Comparison of ENCODE assay signal across 14 cellular contexts in genomic region chr21:45029298-45029967, GRCh38. TPM values are rescaled to one million over a fixed set of nuclear protein-coding genes. Genes with fewer than 3 reads are reported as not detected.
A peak's percentile ranks its signal among the peaks of the same experiment; 100 is the strongest.
DNase-seq lines count a peak whose midpoint lies in the region; ATAC-seq and TF ChIP-seq lines count a peak whose summit lies in the region.
"Had no signal": no experiment of that assay in that cellular context is flagged by ENCODE, and none has a peak within 500 bp of the region (broad histone marks: within the 10 kb centered on the region; RNA-seq: fewer than 3 reads in every experiment).

No MANE protein-coding gene starts in this region.

- WGBS in GM23248 (ENCODE audit: low coverage in 1 of 2, low lambda C conversion rate in 2 of 2, missing lambda C conversion rate in 2 of 2), 2 experiments, result 55 to 61% methylated on average over 12 to 15 of the region's 15 CpGs

- DNase-seq in GM23248 (peak; percentile 46), SJCRH30 (peak; percentile 87 to 89), left cardiac atrium (peak; percentile 53), sciatic nerve (ENCODE audit: low spot score) (no peak), osteocyte (ENCODE audit: extremely low spot score, unreplicated experiment) (no peak), ureter (ENCODE audit: low spot score) (no peak)
- DNase-seq: activated T-cell treated with anti-CD3 and anti-CD28 coated beads, Interleukin-2, amount 50 U/mL, for 1 hour; mammary epithelial cell; MV-4-11; stimulated activated CD4-positive, alpha-beta T cell treated with anti-CD3 and anti-CD28 coated beads, Interleukin-4, amount 100 ng/mL, for 4 hours had no signal

- H3K27ac Mint-ChIP-seq in osteocyte (ENCODE audit: unreplicated experiment), result no peak overlapping the region
- H3K27ac Mint-ChIP-seq: T-helper 1 cell treated with Interleukin-12 subunit alpha and Interleukin-12 subunit beta and Interleukin-4 antibody, amounts not matched to agents 30 μg/mL and 1 μg/mL, for 36 hours had no signal

- H3K4me1 ChIP-seq in GM23248 (ENCODE audit: insufficient read depth) (peaks cover 18% of the 10 kb centered on the region), SJCRH30 (peaks cover 21% of the 10 kb centered on the region)

- no peak overlapping the region for H3K4me2 ChIP-seq in GM23248 (ENCODE audit: unreplicated experiment)

- H3K9me2 ChIP-seq in GM23248 (ENCODE audit: insufficient read depth), result no peaks in the 10 kb centered on the region

- H3K36me3 ChIP-seq in GM23248 (ENCODE audit: low read depth) (no peaks in the 10 kb centered on the region), SJCRH30 (no peaks in the 10 kb centered on the region)
- H3K36me3 ChIP-seq: uterus had no signal

- intact Hi-C loops in left cardiac atrium (cut with DNase I), result no loop called here
- intact Hi-C loops in sciatic nerve (cut with DNase I), result no loop called here

- no peak overlapping the region for H3K9ac ChIP-seq in GM23248

- peaks cover 4% of the 10 kb centered on the region; the same call in 1 of the 2 replicates for H3F3A ChIP-seq in GM23248 (ENCODE audit: insufficient read depth)

- no peak overlapping the region for H2AFZ ChIP-seq in GM23248

- H3K4me3 Mint-ChIP-seq in osteocyte (ENCODE audit: unreplicated experiment), result no peak overlapping the region
- H3K4me3 Mint-ChIP-seq: T-helper 1 cell treated with Interleukin-12 subunit alpha and Interleukin-12 subunit beta and Interleukin-4 antibody, amounts not matched to agents 30 μg/mL and 1 μg/mL, for 36 hours had no signal

- H3K27me3 Mint-ChIP-seq in osteocyte (ENCODE audit: unreplicated experiment), result no peaks in the 10 kb centered on the region

- H3K27ac ChIP-seq in GM23248 (no peak overlapping the region), SJCRH30 (peak overlapping the region; percentile 11; the same call in 1 of the 2 replicates)
- H3K27ac ChIP-seq: uterus had no signal

- no peaks in the 10 kb centered on the region for H4K20me1 ChIP-seq in GM23248 (ENCODE audit: insufficient read depth)

- in situ Hi-C loops in GM23248 (cut with MboI), result no loop called here

- ATAC-seq in left cardiac atrium (peak; percentile 51 to 73), sciatic nerve (peak; percentile 68), HG02588 (IDR thresholded peaks at IDR 0.05; ENCODE audit: unreplicated experiment) (no peak), GM18873 (IDR thresholded peaks at IDR 0.05; ENCODE audit: low FRiP score, unreplicated experiment) (no peak)

- no peaks in the 10 kb centered on the region for H3K79me2 ChIP-seq in GM23248 (ENCODE audit: insufficient read depth)

- peaks cover 40% of the 10 kb centered on the region for H3K4me1 Mint-ChIP-seq in osteocyte (ENCODE audit: unreplicated experiment)

- H3K36me3 Mint-ChIP-seq in osteocyte (ENCODE audit: unreplicated experiment), result no peaks in the 10 kb centered on the region

- no peaks in the 10 kb centered on the region for H3K27me3 ChIP-seq in GM23248 (replicated peaks; ENCODE audit: insufficient read depth)
- no peaks in the 10 kb centered on the region for H3K27me3 ChIP-seq in SJCRH30
- H3K27me3 ChIP-seq: uterus had no signal

- no peak for TF ChIP-seq CTCF in osteocyte (IDR thresholded peaks at IDR 0.05)

- H3K9me3 ChIP-seq in GM23248 (ENCODE audit: low read depth) (no peaks in the 10 kb centered on the region), SJCRH30 (replicated peaks) (peaks cover 4% of the 10 kb centered on the region)
- H3K9me3 ChIP-seq: uterus had no signal

- H3K4me3 ChIP-seq in GM23248 (no peak overlapping the region), SJCRH30 (peak overlapping the region; percentile 50)
- H3K4me3 ChIP-seq: uterus had no signal

- peaks cover 6% of the 10 kb centered on the region for H3K9me3 Mint-ChIP-seq in osteocyte (ENCODE audit: unreplicated experiment)
- H3K9me3 Mint-ChIP-seq: T-helper 1 cell treated with Interleukin-12 subunit alpha and Interleukin-12 subunit beta and Interleukin-4 antibody, amounts not matched to agents 30 μg/mL and 1 μg/mL, for 36 hours had no signal

RNA-seq across cellular contexts. Expression of gene ADARB1, which starts 44.9 kb away (rescaled TPM):
- 17.4 and 22.6 TPM in 2 replicates for total RNA-seq in GM23248 (2014; rRNA removed; shearing (Covaris generic))
- polyA plus RNA-seq in GM23248 (2016; fragmentation: Nextera tagmentation; extraction: Ambion mirVana), result 16.3 and 18.7 TPM in 2 replicates
- 7.8 and 8.4 TPM in 2 replicates for total RNA-seq in SJCRH30 (2014; rRNA removed; shearing (Covaris generic))
- 10 to 100 TPM; 20.6 to 21.7 TPM for total RNA-seq in left cardiac atrium
- 35.0 TPM for total RNA-seq in sciatic nerve
- total RNA-seq in osteocyte, result 126 and 130 TPM in 2 replicates
- total RNA-seq in ureter, result 23.9 TPM

Comparison
In these comparisons a context has a peak if more than half of its experiments do, and no peak if none do; other contexts are left out.
1. DNase-seq: peak in GM23248 (single experiment), SJCRH30 (2 of 2) and left cardiac atrium (single experiment); none in sciatic nerve (single experiment), osteocyte (single experiment) and ureter (single experiment).
2. ATAC-seq: peak in left cardiac atrium (2 of 2) and sciatic nerve (single experiment); none in HG02588 (single experiment) and GM18873 (single experiment).